In genomic region chr3:42024578-42025387, GRCh38 we compare ENCODE assay signal across 8 cellular contexts.
DNase-seq lines count a peak whose midpoint lies in the region; ATAC-seq, FAIRE-seq and TF ChIP-seq lines count a peak whose summit lies in the region.

No MANE protein-coding gene starts in this region.

- POLR2A ChIA-PET in HEK293T (lab: Yijun Ruan, JAX), result interaction anchor here (1.2 to 1.4 kb wide), 2 partner anchors 21 to 26 kb away, joined by 3 read pairs; no protein-coding TSS in a partner anchor

- FAIRE-seq in H54 (lab: Jason Lieb, UNC), result no peak

- no peaks in the 10 kb centered on the region for H3K36me3 ChIP-seq in left ventricle myocardium inferior
- H3K36me3 ChIP-seq in gastrocnemius medialis, result no peaks in the 10 kb centered on the region

- in situ Hi-C loops in gastrocnemius medialis (cut with MboI; ENCODE audit: low sequenced_read_pairs in 4 of 4), result loop anchor here in 2 of 4 donors (10.0 to 25.0 kb wide), 2 partner anchors 50 to 163 kb away; no protein-coding TSS in a partner anchor

- DNase-seq in left ventricle myocardium inferior, result no peak
- DNase-seq in gastrocnemius medialis, result peak in 1 of 2 donors; percentile 10
- DNase-seq in activated effector memory CD4-positive, alpha-beta T cell treated with anti-CD3 and anti-CD28 coated beads, Interleukin-2, amount 50 U/mL, for 16 hours, result no peak
- no peak for DNase-seq in HEK293T (ENCODE audit: extremely low spot score)
- no peak for DNase-seq in DMS79 treated with DMSO at 0.1 percent for 48 hours (lab: John Stamatoyannopoulos, UW)
- DNase-seq in H54 (ENCODE audit: insufficient read length, low spot score), result no peak

- CTCF ChIA-PET in HEK293T (lab: Yijun Ruan, JAX), result interaction anchor here (1.1 kb wide), 1 partner anchor 166 kb away, joined by 3 read pairs; no protein-coding TSS in a partner anchor

- no peaks in the 10 kb centered on the region for H3K9me3 ChIP-seq in left ventricle myocardium inferior (replicated peaks)
- H3K9me3 ChIP-seq in gastrocnemius medialis, result no peaks in the 10 kb centered on the region

- H3K4me3 ChIP-seq in left ventricle myocardium inferior (peak overlapping the region; percentile 46), gastrocnemius medialis (peak overlapping the region in 3 of 4 donors; percentile 10 to 31 (median 25))

- intact Hi-C loops in left ventricle myocardium inferior (cut with micrococcal nuclease), result no loop called here
- intact Hi-C loops in gastrocnemius medialis (cut with DNase I; ENCODE audit: low total_unique reads), result loop anchor here (1.0 to 5.0 kb wide), 2 partner anchors 37 to 153 kb away; no protein-coding TSS in a partner anchor

- H3K27ac ChIP-seq in left ventricle myocardium inferior (replicated peaks) (peak overlapping the region; percentile 98), gastrocnemius medialis (peak overlapping the region; percentile 88 to 98 (median 92))

- TF ChIP-seq POLR2A in gastrocnemius medialis (IDR thresholded peaks at IDR 0.05) (no peak), H54 (IDR thresholded peaks at IDR 0.05; ENCODE audit: low read depth, low read length) (no peak)

- ATAC-seq in GM21390 (IDR thresholded peaks at IDR 0.05; ENCODE audit: unreplicated experiment), result peak; percentile 42
- ATAC-seq in SK-N-SH treated with all-trans-retinoic acid at 6 μM for 48 hours, result peak; percentile 82
- ATAC-seq in gastrocnemius medialis, result peak; percentile 16 to 18

- H3K27me3 ChIP-seq in left ventricle myocardium inferior (ENCODE audit: low read depth) (no peaks in the 10 kb centered on the region), gastrocnemius medialis (no peaks in the 10 kb centered on the region)

- H3K4me1 ChIP-seq in left ventricle myocardium inferior (peaks cover 95% of the 10 kb centered on the region), gastrocnemius medialis (peaks cover 71 to 75% of the 10 kb centered on the region in 2 donors)

- TF ChIP-seq CTCF in left ventricle myocardium inferior (IDR thresholded peaks at IDR 0.05; ENCODE audit: borderline replicate concordance), result no peak
- no peak for TF ChIP-seq CTCF in gastrocnemius medialis (IDR thresholded peaks at IDR 0.05 in 4 of 5, conservative IDR thresholded peaks at IDR 0.05 in 1 of 5)

TF ChIP-seq in SK-N-SH treated with all-trans-retinoic acid at 6 μM for 48 hours, 23 proteins besides CTCF, POLR2A, EP300 and RAD21:
- no peak for TF ChIP-seq TOX (CRISPR knock-in tag; IDR thresholded peaks at IDR 0.05; ENCODE audit: borderline replicate concordance)
- no peak for TF ChIP-seq PPARA (CRISPR knock-in tag; IDR thresholded peaks at IDR 0.05; ENCODE audit: borderline replicate concordance)
- peak; percentile 36; the same call in 1 of the 2 replicates for TF ChIP-seq TSHZ2 (CRISPR knock-in tag; IDR thresholded peaks at IDR 0.05)
- no peak for TF ChIP-seq BACH2 (CRISPR knock-in tag; IDR thresholded peaks at IDR 0.05; ENCODE audit: borderline replicate concordance)

TF ChIP-seq in HEK293T, 16 proteins besides CTCF, POLR2A, EP300 and RAD21:
- TF ChIP-seq FOXM1 (IDR thresholded peaks at IDR 0.05; ENCODE audit: borderline replicate concordance) (no peak), SUZ12 (IDR thresholded peaks at IDR 0.05) (no peak), ZNF384 (IDR thresholded peaks at IDR 0.05) (no peak), ARNT (IDR thresholded peaks at IDR 0.05) (no peak), CTBP1 (IDR thresholded peaks at IDR 0.05; ENCODE audit: borderline replicate concordance) (no peak), NFRKB (IDR thresholded peaks at IDR 0.05) (no peak), LEF1 (IDR thresholded peaks at IDR 0.05; ENCODE audit: borderline replicate concordance) (no peak), SP1 (IDR thresholded peaks at IDR 0.05) (no peak), TARDBP (IDR thresholded peaks at IDR 0.05) (no peak), PKNOX1 (IDR thresholded peaks at IDR 0.05) (no peak), FOXK2 (IDR thresholded peaks at IDR 0.05) (no peak), L3MBTL2 (conservative IDR thresholded peaks at IDR 0.05) (no peak), ELF4 (IDR thresholded peaks at IDR 0.05) (no peak), HDGF (IDR thresholded peaks at IDR 0.05; ENCODE audit: borderline replicate concordance) (no peak), FOXA1 (IDR thresholded peaks at IDR 0.05) (no peak), BHLHE40 (IDR thresholded peaks at IDR 0.05; ENCODE audit: borderline replicate concordance) (no peak)

Comparison
In these comparisons a context has a peak if more than half of its experiments do, and no peak if none do; other contexts are left out.
1. ATAC-seq: peak in every context shown above with its lines; median percentile 82 in SK-N-SH treated with all-trans-retinoic acid at 6 μM for 48 hours; 42 in GM21390; 17 in gastrocnemius medialis.